Comparison of ENCODE assay signal across 1 cellular context in the genomic region with DNA sequence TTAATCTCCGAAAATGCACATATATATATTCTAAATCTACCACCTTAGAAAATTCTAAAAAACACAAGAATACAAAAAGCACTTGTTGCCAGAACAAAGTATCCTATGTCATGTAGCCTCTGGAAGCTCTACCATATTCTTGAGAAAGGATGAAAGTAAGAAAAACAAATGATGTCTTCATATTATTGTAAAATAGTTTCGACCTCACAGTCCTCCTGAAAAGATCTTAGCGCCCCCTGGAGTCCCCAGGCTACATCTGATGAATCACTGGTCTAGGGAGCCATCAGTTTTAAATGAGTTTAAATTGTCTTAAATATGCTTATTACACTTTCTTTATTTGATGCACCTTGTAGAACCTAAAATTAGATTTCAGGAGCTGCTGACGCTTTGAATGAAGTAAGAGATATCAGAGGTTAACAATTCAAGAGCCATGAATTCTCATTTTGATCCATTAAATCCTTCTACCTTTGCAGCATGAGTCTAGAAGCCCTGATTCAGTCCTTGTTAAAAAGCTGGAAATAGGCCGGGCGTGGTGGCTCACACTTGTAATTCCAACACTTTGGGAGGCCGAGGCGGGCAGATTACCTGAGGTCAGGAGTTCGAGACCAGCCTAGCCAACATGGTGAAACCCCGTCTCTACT.
TF ChIP-seq lines count a peak whose summit lies in the region.

No MANE protein-coding gene starts in this region.

TF ChIP-seq in H1, 55 proteins besides CTCF, POLR2A, EP300 and RAD21 (continued from another document):
- TF ChIP-seq, protein P1, sequence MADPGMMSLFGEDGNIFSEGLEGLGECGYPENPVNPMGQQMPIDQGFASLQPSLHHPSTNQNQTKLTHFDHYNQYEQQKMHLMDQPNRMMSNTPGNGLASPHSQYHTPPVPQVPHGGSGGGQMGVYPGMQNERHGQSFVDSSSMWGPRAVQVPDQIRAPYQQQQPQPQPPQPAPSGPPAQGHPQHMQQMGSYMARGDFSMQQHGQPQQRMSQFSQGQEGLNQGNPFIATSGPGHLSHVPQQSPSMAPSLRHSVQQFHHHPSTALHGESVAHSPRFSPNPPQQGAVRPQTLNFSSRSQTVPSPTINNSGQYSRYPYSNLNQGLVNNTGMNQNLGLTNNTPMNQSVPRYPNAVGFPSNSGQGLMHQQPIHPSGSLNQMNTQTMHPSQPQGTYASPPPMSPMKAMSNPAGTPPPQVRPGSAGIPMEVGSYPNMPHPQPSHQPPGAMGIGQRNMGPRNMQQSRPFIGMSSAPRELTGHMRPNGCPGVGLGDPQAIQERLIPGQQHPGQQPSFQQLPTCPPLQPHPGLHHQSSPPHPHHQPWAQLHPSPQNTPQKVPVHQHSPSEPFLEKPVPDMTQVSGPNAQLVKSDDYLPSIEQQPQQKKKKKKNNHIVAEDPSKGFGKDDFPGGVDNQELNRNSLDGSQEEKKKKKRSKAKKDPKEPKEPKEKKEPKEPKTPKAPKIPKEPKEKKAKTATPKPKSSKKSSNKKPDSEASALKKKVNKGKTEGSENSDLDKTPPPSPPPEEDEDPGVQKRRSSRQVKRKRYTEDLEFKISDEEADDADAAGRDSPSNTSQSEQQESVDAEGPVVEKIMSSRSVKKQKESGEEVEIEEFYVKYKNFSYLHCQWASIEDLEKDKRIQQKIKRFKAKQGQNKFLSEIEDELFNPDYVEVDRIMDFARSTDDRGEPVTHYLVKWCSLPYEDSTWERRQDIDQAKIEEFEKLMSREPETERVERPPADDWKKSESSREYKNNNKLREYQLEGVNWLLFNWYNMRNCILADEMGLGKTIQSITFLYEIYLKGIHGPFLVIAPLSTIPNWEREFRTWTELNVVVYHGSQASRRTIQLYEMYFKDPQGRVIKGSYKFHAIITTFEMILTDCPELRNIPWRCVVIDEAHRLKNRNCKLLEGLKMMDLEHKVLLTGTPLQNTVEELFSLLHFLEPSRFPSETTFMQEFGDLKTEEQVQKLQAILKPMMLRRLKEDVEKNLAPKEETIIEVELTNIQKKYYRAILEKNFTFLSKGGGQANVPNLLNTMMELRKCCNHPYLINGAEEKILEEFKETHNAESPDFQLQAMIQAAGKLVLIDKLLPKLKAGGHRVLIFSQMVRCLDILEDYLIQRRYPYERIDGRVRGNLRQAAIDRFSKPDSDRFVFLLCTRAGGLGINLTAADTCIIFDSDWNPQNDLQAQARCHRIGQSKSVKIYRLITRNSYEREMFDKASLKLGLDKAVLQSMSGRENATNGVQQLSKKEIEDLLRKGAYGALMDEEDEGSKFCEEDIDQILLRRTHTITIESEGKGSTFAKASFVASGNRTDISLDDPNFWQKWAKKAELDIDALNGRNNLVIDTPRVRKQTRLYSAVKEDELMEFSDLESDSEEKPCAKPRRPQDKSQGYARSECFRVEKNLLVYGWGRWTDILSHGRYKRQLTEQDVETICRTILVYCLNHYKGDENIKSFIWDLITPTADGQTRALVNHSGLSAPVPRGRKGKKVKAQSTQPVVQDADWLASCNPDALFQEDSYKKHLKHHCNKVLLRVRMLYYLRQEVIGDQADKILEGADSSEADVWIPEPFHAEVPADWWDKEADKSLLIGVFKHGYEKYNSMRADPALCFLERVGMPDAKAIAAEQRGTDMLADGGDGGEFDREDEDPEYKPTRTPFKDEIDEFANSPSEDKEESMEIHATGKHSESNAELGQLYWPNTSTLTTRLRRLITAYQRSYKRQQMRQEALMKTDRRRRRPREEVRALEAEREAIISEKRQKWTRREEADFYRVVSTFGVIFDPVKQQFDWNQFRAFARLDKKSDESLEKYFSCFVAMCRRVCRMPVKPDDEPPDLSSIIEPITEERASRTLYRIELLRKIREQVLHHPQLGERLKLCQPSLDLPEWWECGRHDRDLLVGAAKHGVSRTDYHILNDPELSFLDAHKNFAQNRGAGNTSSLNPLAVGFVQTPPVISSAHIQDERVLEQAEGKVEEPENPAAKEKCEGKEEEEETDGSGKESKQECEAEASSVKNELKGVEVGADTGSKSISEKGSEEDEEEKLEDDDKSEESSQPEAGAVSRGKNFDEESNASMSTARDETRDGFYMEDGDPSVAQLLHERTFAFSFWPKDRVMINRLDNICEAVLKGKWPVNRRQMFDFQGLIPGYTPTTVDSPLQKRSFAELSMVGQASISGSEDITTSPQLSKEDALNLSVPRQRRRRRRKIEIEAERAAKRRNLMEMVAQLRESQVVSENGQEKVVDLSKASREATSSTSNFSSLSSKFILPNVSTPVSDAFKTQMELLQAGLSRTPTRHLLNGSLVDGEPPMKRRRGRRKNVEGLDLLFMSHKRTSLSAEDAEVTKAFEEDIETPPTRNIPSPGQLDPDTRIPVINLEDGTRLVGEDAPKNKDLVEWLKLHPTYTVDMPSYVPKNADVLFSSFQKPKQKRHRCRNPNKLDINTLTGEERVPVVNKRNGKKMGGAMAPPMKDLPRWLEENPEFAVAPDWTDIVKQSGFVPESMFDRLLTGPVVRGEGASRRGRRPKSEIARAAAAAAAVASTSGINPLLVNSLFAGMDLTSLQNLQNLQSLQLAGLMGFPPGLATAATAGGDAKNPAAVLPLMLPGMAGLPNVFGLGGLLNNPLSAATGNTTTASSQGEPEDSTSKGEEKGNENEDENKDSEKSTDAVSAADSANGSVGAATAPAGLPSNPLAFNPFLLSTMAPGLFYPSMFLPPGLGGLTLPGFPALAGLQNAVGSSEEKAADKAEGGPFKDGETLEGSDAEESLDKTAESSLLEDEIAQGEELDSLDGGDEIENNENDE (IDR thresholded peaks at IDR 0.05; ENCODE audit: insufficient replicate concordance, low read length): no peak
